In genomic region chr3:101070260-101071121, GRCh38 we compare ENCODE assay signal across 8 cellular contexts.
DNase-seq lines count a peak whose midpoint lies in the region; ATAC-seq lines count a peak whose summit lies in the region.

No MANE protein-coding gene starts in this region.

- no peaks in the 10 kb centered on the region for H3K36me3 Mint-ChIP-seq in activated naive CD8-positive, alpha-beta T cell treated with anti-CD3 and anti-CD28 coated beads, Interleukin-2, amount 50 U/mL, for 24 hours (ENCODE audit: low read depth)

- H3K4me1 Mint-ChIP-seq in activated naive CD8-positive, alpha-beta T cell treated with anti-CD3 and anti-CD28 coated beads, Interleukin-2, amount 50 U/mL, for 24 hours: no peaks in the 10 kb centered on the region

- DNase-seq in AG20443 (ENCODE audit: low spot score) (peak; percentile 24), HT1080 (ENCODE audit: low read depth) (peak; percentile 29), SW480 (ENCODE audit: low spot score) (peak; percentile 73), iPS-NIHi11 (ENCODE audit: low spot score) (peak; percentile 79)
- peak; percentile 82 for DNase-seq in activated naive CD8-positive, alpha-beta T cell treated with anti-CD3 and anti-CD28 coated beads, Interleukin-2, amount 50 U/mL, for 24 hours
- peak; percentile 64 to 71 for DNase-seq in stimulated activated CD4-positive, alpha-beta T cell treated with anti-CD3 and anti-CD28 coated beads, Interleukin-4, amount 100 ng/mL, for 48 hours (ENCODE audit: low read depth in 2 of 2)

- peaks cover 19% of the 10 kb centered on the region for H3K27me3 Mint-ChIP-seq in activated naive CD8-positive, alpha-beta T cell treated with anti-CD3 and anti-CD28 coated beads, Interleukin-2, amount 50 U/mL, for 24 hours

- no peaks in the 10 kb centered on the region for H3K9me3 Mint-ChIP-seq in activated naive CD8-positive, alpha-beta T cell treated with anti-CD3 and anti-CD28 coated beads, Interleukin-2, amount 50 U/mL, for 24 hours

- ATAC-seq in GM18873 (IDR thresholded peaks at IDR 0.05; ENCODE audit: low FRiP score, unreplicated experiment): peak; percentile 68
- ATAC-seq in activated naive CD8-positive, alpha-beta T cell treated with anti-CD3 and anti-CD28 coated beads, Interleukin-2, amount 50 U/mL, for 24 hours: peak; percentile 87
- ATAC-seq in HG03135 (IDR thresholded peaks at IDR 0.05; ENCODE audit: unreplicated experiment): no peak

- no peak overlapping the region for H3K27ac Mint-ChIP-seq in activated naive CD8-positive, alpha-beta T cell treated with anti-CD3 and anti-CD28 coated beads, Interleukin-2, amount 50 U/mL, for 24 hours

- H3K4me3 Mint-ChIP-seq in activated naive CD8-positive, alpha-beta T cell treated with anti-CD3 and anti-CD28 coated beads, Interleukin-2, amount 50 U/mL, for 24 hours: no peak overlapping the region

Comparison
In these comparisons a context has a peak if more than half of its experiments do, and no peak if none do; other contexts are left out.
1. DNase-seq: peak in every context shown above with its lines; median percentile 82 in activated naive CD8-positive, alpha-beta T cell treated with anti-CD3 and anti-CD28 coated beads, Interleukin-2, amount 50 U/mL, for 24 hours; 79 in iPS-NIHi11; 73 in SW480; 68 in stimulated activated CD4-positive, alpha-beta T cell treated with anti-CD3 and anti-CD28 coated beads, Interleukin-4, amount 100 ng/mL, for 48 hours; 29 in HT1080; 24 in AG20443.